In the genomic region with DNA sequence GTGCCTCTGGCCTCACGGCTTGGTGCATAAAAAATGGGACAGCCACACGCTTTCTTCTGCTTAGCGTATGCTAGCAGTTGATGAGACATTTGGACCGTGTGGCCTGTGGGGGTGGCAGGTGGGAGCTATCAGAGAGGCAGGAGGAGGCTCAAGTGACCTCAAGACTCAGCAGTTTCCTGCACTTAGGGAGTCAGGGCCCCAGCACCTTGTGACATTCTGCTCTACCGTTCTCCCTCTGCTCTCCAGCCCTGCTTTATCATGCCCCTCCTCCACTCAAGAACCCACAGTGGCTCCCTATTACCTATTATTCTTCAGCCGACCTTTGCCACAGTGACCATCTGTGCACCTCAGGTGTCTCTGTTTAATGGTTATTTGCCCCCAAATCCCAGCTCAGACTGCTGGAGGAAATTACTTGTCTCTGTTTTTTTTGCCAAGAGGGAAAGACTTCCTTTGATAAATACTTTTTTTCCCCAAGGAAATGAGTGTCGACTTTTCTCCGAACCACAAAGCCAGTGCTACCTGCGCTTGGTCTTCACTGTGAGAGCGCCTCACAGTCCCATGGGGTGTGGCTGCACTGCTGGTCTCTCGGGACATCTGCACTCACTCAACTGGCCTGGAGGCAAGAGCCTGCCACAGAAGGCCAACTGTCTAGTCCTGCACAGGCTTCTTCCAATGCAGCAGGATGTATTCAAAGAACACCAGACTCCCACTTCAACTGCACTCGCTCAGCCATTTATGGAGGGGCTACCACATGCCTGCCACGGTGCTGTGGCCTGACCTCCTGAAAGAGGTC, we compare ENCODE assay signal across 24 cellular contexts. TPM values are rescaled to one million over a fixed set of nuclear protein-coding genes. Genes with fewer than 3 reads are reported as not detected.
"Had no signal": no experiment of that assay in that cellular context is flagged by ENCODE, and none has a peak within 500 bp of the region (broad histone marks: within the 10 kb centered on the region; RNA-seq: fewer than 3 reads in every experiment).

No MANE protein-coding gene starts in this region.

- H3K4me3 Mint-ChIP-seq: activated CD8-positive, alpha-beta T cell treated with anti-CD3 and anti-CD28 coated beads for 36 hours; activated naive CD8-positive, alpha-beta T cell treated with anti-CD3 and anti-CD28 coated beads for 36 hours; activated T-cell treated with anti-CD3 and anti-CD28 coated beads, Interleukin-2, amount 50 U/mL, for 4 hours; brain; immature natural killer cell; naive B cell; stimulated activated naive CD8-positive, alpha-beta T cell treated with anti-CD3 and anti-CD28 coated beads, Interleukin-15, Interleukin-2, amounts not matched to agents 100 ng/mL and 50 ng/mL, for 24 hours; T-helper 17 cell; type B pancreatic cell; WTC11 had no signal

- H3K9me3 Mint-ChIP-seq: activated CD8-positive, alpha-beta T cell treated with anti-CD3 and anti-CD28 coated beads for 36 hours; activated naive CD8-positive, alpha-beta T cell treated with anti-CD3 and anti-CD28 coated beads for 36 hours; activated T-cell treated with anti-CD3 and anti-CD28 coated beads, Interleukin-2, amount 50 U/mL, for 4 hours; immature natural killer cell; naive B cell; stimulated activated naive CD8-positive, alpha-beta T cell treated with anti-CD3 and anti-CD28 coated beads, Interleukin-15, Interleukin-2, amounts not matched to agents 100 ng/mL and 50 ng/mL, for 24 hours; type B pancreatic cell; WTC11 had no signal

- H3K4me1 Mint-ChIP-seq: activated naive CD8-positive, alpha-beta T cell treated with anti-CD3 and anti-CD28 coated beads for 36 hours had no signal

- H3K36me3 Mint-ChIP-seq: activated naive CD8-positive, alpha-beta T cell treated with anti-CD3 and anti-CD28 coated beads for 36 hours; brain; immature natural killer cell; naive B cell; type B pancreatic cell; WTC11 had no signal

- H3K27me3 Mint-ChIP-seq: activated naive CD8-positive, alpha-beta T cell treated with anti-CD3 and anti-CD28 coated beads for 36 hours; type B pancreatic cell had no signal

- H3K27ac ChIP-seq: colonic mucosa, heart left ventricle, pancreas, sigmoid colon, spleen, suprapubic skin had no signal

- FAIRE-seq: frontal cortex, pancreas, TTC549 had no signal

- DNase-seq: activated CD4-positive, alpha-beta T cell treated with anti-CD3 and anti-CD28 coated beads for 48 hours; activated CD8-positive, alpha-beta T cell treated with anti-CD3 and anti-CD28 coated beads for 36 hours; activated effector memory CD4-positive, alpha-beta T cell treated with anti-CD3 and anti-CD28 coated beads, Interleukin-2, amount 50 U/mL, for 16 hours; activated naive CD8-positive, alpha-beta T cell treated with anti-CD3 and anti-CD28 coated beads for 36 hours; activated T-cell treated with anti-CD3 and anti-CD28 coated beads, Interleukin-2, amount 50 U/mL, for 4 hours; central memory CD4-positive, alpha-beta T cell; colonic mucosa; effector CD4-positive, alpha-beta T cell; heart left ventricle; immature natural killer cell; left colon; naive B cell; pancreas; sigmoid colon; spleen; T-helper 17 cell had no signal

- H3K4me1 ChIP-seq: colonic mucosa, pancreas, sigmoid colon, suprapubic skin had no signal

- H3K9me3 ChIP-seq: colonic mucosa, heart left ventricle, pancreas, sigmoid colon, spleen, suprapubic skin had no signal

- H3K36me3 ChIP-seq: colonic mucosa, heart left ventricle, pancreas, sigmoid colon, spleen, suprapubic skin had no signal

- H3K27me3 ChIP-seq: colonic mucosa, heart left ventricle, pancreas, suprapubic skin had no signal

- ATAC-seq: activated CD8-positive, alpha-beta T cell treated with anti-CD3 and anti-CD28 coated beads for 36 hours; activated T-cell treated with anti-CD3 and anti-CD28 coated beads, Interleukin-2, amount 50 U/mL, for 4 hours; left colon; T-helper 17 cell had no signal

- H3K27ac Mint-ChIP-seq: activated CD8-positive, alpha-beta T cell treated with anti-CD3 and anti-CD28 coated beads for 36 hours; activated naive CD8-positive, alpha-beta T cell treated with anti-CD3 and anti-CD28 coated beads for 36 hours; immature natural killer cell; stimulated activated naive CD8-positive, alpha-beta T cell treated with anti-CD3 and anti-CD28 coated beads, Interleukin-15, Interleukin-2, amounts not matched to agents 100 ng/mL and 50 ng/mL, for 24 hours; T-helper 17 cell; type B pancreatic cell; WTC11 had no signal

- H3K4me3 ChIP-seq: colonic mucosa, heart left ventricle, lung, pancreas, sigmoid colon, spleen, suprapubic skin had no signal

RNA-seq across cellular contexts. Expression of gene CGNL1, which starts 40.8 kb away (rescaled TPM):
- total RNA-seq: activated CD8-positive, alpha-beta T cell treated with anti-CD3 and anti-CD28 coated beads for 36 hours; activated naive CD8-positive, alpha-beta T cell treated with anti-CD3 and anti-CD28 coated beads for 36 hours; T-helper 17 cell had no signal
- polyA plus RNA-seq: immature natural killer cell had no signal
